In the genomic region with DNA sequence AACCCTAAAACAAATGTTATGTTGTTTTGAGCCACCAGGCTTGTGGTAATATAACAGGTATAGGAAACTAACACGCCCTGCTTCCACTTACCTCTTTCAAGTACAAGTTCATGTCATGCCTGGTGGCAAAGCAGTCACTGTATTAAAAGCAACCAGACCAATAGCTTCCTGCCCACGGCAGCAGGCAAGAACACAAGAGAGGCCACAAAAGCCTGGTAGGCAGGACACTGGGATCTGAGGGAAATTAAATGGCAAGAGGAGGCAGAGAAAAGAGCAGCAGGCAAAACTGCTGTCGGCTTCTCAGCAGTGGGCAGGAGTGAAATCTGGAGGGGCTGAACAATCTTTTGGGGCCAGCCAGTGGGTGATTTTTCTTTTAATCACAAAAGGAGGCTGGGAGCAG, we compare ENCODE assay signal across 8 cellular contexts. TPM values are rescaled to one million over a fixed set of nuclear protein-coding genes. Genes with fewer than 3 reads are reported as not detected.
DNase-seq lines count a peak whose midpoint lies in the region; ATAC-seq lines count a peak whose summit lies in the region.

No MANE protein-coding gene starts in this region.

- peak; percentile 78 for DNase-seq in NCI-H510A treated with DMSO at 0.1 percent for 48 hours (lab: John Stamatoyannopoulos, UW)
- no peak for DNase-seq in NCI-H510A (lab: John Stamatoyannopoulos, UW)
- DNase-seq in activated CD4-positive, alpha-beta T cell treated with anti-CD3 and anti-CD28 coated beads for 4 hours, result peak; percentile 52 to 57
- no peak for DNase-seq in AG20443 (ENCODE audit: low spot score)

- peak overlapping the region; percentile 24 to 33 for H3K4me3 ChIP-seq in esophagus (ENCODE audit: low read depth in 1 of 2, low read length in 2 of 2)
- peak overlapping the region in 1 of 2 donors; percentile 29 for H3K4me3 ChIP-seq in stomach smooth muscle (ENCODE audit: low read length in 2 of 2)

- H3K27ac ChIP-seq in esophagus (ENCODE audit: low read depth in 2 of 2, low read length in 1 of 2) (peak overlapping the region; percentile 96 to 97), stomach smooth muscle (ENCODE audit: low read length) (peak overlapping the region; percentile 58)

- H3K9ac ChIP-seq in stomach smooth muscle (ENCODE audit: low read length in 2 of 2), result peak overlapping the region; percentile 3 to 51

- 26 to 28% methylated on average over 3 of the region's 3 CpGs for WGBS in esophagus, 2 donors

- no peaks in the 10 kb centered on the region for H3K27me3 ChIP-seq in esophagus (ENCODE audit: control insufficient read depth in 1 of 2, insufficient read depth in 2 of 2, low read length in 2 of 2)
- no peaks in the 10 kb centered on the region for H3K27me3 ChIP-seq in stomach smooth muscle (ENCODE audit: control insufficient read depth in 1 of 2, insufficient read depth in 2 of 2, low read length in 2 of 2)

- no peaks in the 10 kb centered on the region for H3K9me3 ChIP-seq in esophagus (ENCODE audit: control insufficient read depth in 2 of 2, insufficient read depth in 1 of 2, low read depth in 1 of 2, low read length in 1 of 2)
- no peaks in the 10 kb centered on the region for H3K9me3 ChIP-seq in stomach smooth muscle (ENCODE audit: control insufficient read depth in 2 of 2, low read length in 2 of 2)

- ATAC-seq in HG03520 (IDR thresholded peaks at IDR 0.05; ENCODE audit: unreplicated experiment) (no peak), GM19395 (IDR thresholded peaks at IDR 0.05; ENCODE audit: unreplicated experiment) (no peak)

- no peaks in the 10 kb centered on the region for H3K36me3 ChIP-seq in esophagus (ENCODE audit: control insufficient read depth in 2 of 2, insufficient read depth in 2 of 2, low read length in 1 of 2)
- no peaks in the 10 kb centered on the region for H3K36me3 ChIP-seq in stomach smooth muscle (ENCODE audit: control insufficient read depth in 2 of 2, insufficient read depth in 2 of 2, low read length in 2 of 2)

- H3K4me1 ChIP-seq in esophagus (ENCODE audit: control insufficient read depth in 2 of 2, insufficient read depth in 2 of 2, low read length in 1 of 2) (peaks cover 0 to 14% of the 10 kb centered on the region in 2 donors), stomach smooth muscle (ENCODE audit: control insufficient read depth, insufficient read depth, low read length) (peaks cover 13% of the 10 kb centered on the region)

RNA-seq across cellular contexts. Expression of gene CYTH1, which starts 2.2 kb away (rescaled TPM):
- 10 to 100 TPM; 36.0 to 52.8 TPM for polyA plus RNA-seq in esophagus

Comparison
In these comparisons a context has a peak if more than half of its experiments do, and no peak if none do; other contexts are left out.
1. DNase-seq: peak in NCI-H510A treated with DMSO at 0.1 percent for 48 hours (single experiment) and activated CD4-positive, alpha-beta T cell treated with anti-CD3 and anti-CD28 coated beads for 4 hours (2 of 2); none in NCI-H510A (single experiment) and AG20443 (single experiment).